Comparison of ENCODE assay signal across 8 cellular contexts in the genomic region with DNA sequence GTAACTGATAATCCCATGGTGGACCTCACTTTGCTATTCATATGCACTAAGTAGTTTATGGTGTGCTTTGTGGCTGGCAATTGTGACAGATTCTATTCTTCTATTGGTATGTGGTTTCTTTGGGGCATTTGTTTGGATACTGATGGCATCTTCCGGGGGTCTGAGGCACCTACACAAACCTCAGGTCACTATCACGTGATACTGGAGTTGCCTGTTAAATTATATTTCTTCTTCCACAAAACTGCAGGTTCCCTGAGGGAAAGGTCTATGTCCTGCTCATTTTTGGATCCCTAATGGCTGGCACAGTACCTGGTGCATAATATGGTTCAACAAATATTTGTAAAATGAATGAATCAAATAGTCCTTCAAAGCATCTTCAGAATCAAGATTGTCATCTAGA.
"Had no signal": no experiment of that assay in that cellular context is flagged by ENCODE, and none has a peak within 500 bp of the region (broad histone marks: within the 10 kb centered on the region; RNA-seq: fewer than 3 reads in every experiment).

No MANE protein-coding gene starts in this region.

- H3K4me3 ChIP-seq: GM12878 had no signal

- ATAC-seq: GM12878 had no signal

- FAIRE-seq: G401.6, GM12878, GM12891, GM12892, GM18507, GM19239 had no signal

- DNase-seq: GDM1, GF-D8 had no signal
